ENCODE assay signal across 1 cellular context in genomic region chr22:49966716-49967332, GRCh38.
TF ChIP-seq lines count a peak whose summit lies in the region.

No MANE protein-coding gene starts in this region.

TF ChIP-seq in HepG2, 621 proteins besides CTCF, POLR2A, EP300 and RAD21 (continued from another document and continues in another):
- TF ChIP-seq, protein P1, sequence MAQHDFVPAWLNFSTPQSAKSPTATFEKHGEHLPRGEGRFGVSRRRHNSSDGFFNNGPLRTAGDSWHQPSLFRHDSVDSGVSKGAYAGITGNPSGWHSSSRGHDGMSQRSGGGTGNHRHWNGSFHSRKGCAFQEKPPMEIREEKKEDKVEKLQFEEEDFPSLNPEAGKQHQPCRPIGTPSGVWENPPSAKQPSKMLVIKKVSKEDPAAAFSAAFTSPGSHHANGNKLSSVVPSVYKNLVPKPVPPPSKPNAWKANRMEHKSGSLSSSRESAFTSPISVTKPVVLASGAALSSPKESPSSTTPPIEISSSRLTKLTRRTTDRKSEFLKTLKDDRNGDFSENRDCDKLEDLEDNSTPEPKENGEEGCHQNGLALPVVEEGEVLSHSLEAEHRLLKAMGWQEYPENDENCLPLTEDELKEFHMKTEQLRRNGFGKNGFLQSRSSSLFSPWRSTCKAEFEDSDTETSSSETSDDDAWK (CRISPR knock-in tag; IDR thresholded peaks at IDR 0.05): no peak
- no peak for TF ChIP-seq ZNF598 (CRISPR knock-in tag; IDR thresholded peaks at IDR 0.05; ENCODE audit: borderline replicate concordance)
- no peak for TF ChIP-seq BHLHE40 (IDR thresholded peaks at IDR 0.05; ENCODE audit: low read length)
- no peak for TF ChIP-seq ZNF567 (CRISPR knock-in tag; IDR thresholded peaks at IDR 0.05; ENCODE audit: borderline replicate concordance)
- no peak for TF ChIP-seq ZNF513 (CRISPR knock-in tag; conservative IDR thresholded peaks at IDR 0.05)
- TF ChIP-seq TGIF2 (CRISPR knock-in tag; IDR thresholded peaks at IDR 0.05): no peak
- TF ChIP-seq KDM3A (CRISPR knock-in tag; IDR thresholded peaks at IDR 0.05; ENCODE audit: low read depth): no peak
- no peak for TF ChIP-seq PAX8 (CRISPR knock-in tag; IDR thresholded peaks at IDR 0.05; ENCODE audit: borderline replicate concordance)
- TF ChIP-seq ZNF660 (CRISPR knock-in tag; IDR thresholded peaks at IDR 0.05; ENCODE audit: borderline replicate concordance, low read depth): no peak
- no peak for TF ChIP-seq RORA (CRISPR knock-in tag; IDR thresholded peaks at IDR 0.05)
- TF ChIP-seq ZNF580 (CRISPR knock-in tag; IDR thresholded peaks at IDR 0.05; ENCODE audit: borderline replicate concordance, low read depth): no peak
- TF ChIP-seq ZNF703 (CRISPR knock-in tag; IDR thresholded peaks at IDR 0.05; ENCODE audit: borderline replicate concordance): no peak
- TF ChIP-seq RBM22 (optimal IDR thresholded peaks at IDR 0.05; ENCODE audit: low read length): no peak
- TF ChIP-seq IRX3 (CRISPR knock-in tag; IDR thresholded peaks at IDR 0.05; ENCODE audit: borderline replicate concordance, low read depth): no peak
- TF ChIP-seq, protein P2, sequence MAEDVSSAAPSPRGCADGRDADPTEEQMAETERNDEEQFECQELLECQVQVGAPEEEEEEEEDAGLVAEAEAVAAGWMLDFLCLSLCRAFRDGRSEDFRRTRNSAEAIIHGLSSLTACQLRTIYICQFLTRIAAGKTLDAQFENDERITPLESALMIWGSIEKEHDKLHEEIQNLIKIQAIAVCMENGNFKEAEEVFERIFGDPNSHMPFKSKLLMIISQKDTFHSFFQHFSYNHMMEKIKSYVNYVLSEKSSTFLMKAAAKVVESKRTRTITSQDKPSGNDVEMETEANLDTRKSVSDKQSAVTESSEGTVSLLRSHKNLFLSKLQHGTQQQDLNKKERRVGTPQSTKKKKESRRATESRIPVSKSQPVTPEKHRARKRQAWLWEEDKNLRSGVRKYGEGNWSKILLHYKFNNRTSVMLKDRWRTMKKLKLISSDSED (CRISPR knock-in tag; IDR thresholded peaks at IDR 0.05): peak; percentile 69; the same call in 1 of the 2 replicates
- no peak for TF ChIP-seq IRF1 (CRISPR knock-in tag; IDR thresholded peaks at IDR 0.05; ENCODE audit: low read depth)
- peak; percentile 20; the same call in 1 of the 2 replicates for TF ChIP-seq ELF1 (CRISPR knock-in tag; IDR thresholded peaks at IDR 0.05)
- TF ChIP-seq NRL (CRISPR knock-in tag; IDR thresholded peaks at IDR 0.05; ENCODE audit: borderline replicate concordance): no peak; the same call in 1 of the 2 replicates
- TF ChIP-seq ZBTB49 (CRISPR knock-in tag; IDR thresholded peaks at IDR 0.05; ENCODE audit: borderline replicate concordance): no peak
- TF ChIP-seq ZNF496 (CRISPR knock-in tag; IDR thresholded peaks at IDR 0.05; ENCODE audit: insufficient replicate concordance): no peak
- TF ChIP-seq ZNF263 (CRISPR knock-in tag; IDR thresholded peaks at IDR 0.05): 0 out of 2 replicates have a peak, but pooled peaks have one; percentile 14
- peak; percentile 77; the same call in 1 of the 2 replicates for TF ChIP-seq PCBP1 (IDR thresholded peaks at IDR 0.05; ENCODE audit: borderline replicate concordance, low read depth, low read length)
- TF ChIP-seq ZFP41 (CRISPR knock-in tag; IDR thresholded peaks at IDR 0.05; ENCODE audit: borderline replicate concordance): no peak; the same call in 1 of the 2 replicates
- no peak for TF ChIP-seq AFF4 (CRISPR knock-in tag; IDR thresholded peaks at IDR 0.05)
- 0 out of 2 replicates have a peak, but pooled peaks have one; percentile 3 for TF ChIP-seq SAFB2 (CRISPR knock-in tag; IDR thresholded peaks at IDR 0.05; ENCODE audit: borderline replicate concordance, low read depth)
- TF ChIP-seq ETS1 (CRISPR knock-in tag; IDR thresholded peaks at IDR 0.05): no peak
- no peak; the same call in 1 of the 2 replicates for TF ChIP-seq ZC3H13 (CRISPR knock-in tag; IDR thresholded peaks at IDR 0.05)
- no peak for TF ChIP-seq ZNF713 (CRISPR knock-in tag; IDR thresholded peaks at IDR 0.05)
- TF ChIP-seq ZNF619 (CRISPR knock-in tag; IDR thresholded peaks at IDR 0.05): no peak
- no peak for TF ChIP-seq ZNF616 (CRISPR knock-in tag; IDR thresholded peaks at IDR 0.05; ENCODE audit: low read depth)
- TF ChIP-seq ZBTB3 (CRISPR knock-in tag; IDR thresholded peaks at IDR 0.05; ENCODE audit: borderline replicate concordance, low read depth): no peak
- no peak for TF ChIP-seq ZNF30 (CRISPR knock-in tag; IDR thresholded peaks at IDR 0.05)
- TF ChIP-seq ZNF761 (CRISPR knock-in tag; conservative IDR thresholded peaks at IDR 0.05): no peak; the same call in 1 of the 2 replicates
- no peak for TF ChIP-seq SP2 (CRISPR knock-in tag; IDR thresholded peaks at IDR 0.05)
- no peak for TF ChIP-seq ZNF3 (CRISPR knock-in tag; IDR thresholded peaks at IDR 0.05)
- TF ChIP-seq POLR2G (IDR thresholded peaks at IDR 0.05; ENCODE audit: low read depth, low read length): no peak
- TF ChIP-seq, protein P3, sequence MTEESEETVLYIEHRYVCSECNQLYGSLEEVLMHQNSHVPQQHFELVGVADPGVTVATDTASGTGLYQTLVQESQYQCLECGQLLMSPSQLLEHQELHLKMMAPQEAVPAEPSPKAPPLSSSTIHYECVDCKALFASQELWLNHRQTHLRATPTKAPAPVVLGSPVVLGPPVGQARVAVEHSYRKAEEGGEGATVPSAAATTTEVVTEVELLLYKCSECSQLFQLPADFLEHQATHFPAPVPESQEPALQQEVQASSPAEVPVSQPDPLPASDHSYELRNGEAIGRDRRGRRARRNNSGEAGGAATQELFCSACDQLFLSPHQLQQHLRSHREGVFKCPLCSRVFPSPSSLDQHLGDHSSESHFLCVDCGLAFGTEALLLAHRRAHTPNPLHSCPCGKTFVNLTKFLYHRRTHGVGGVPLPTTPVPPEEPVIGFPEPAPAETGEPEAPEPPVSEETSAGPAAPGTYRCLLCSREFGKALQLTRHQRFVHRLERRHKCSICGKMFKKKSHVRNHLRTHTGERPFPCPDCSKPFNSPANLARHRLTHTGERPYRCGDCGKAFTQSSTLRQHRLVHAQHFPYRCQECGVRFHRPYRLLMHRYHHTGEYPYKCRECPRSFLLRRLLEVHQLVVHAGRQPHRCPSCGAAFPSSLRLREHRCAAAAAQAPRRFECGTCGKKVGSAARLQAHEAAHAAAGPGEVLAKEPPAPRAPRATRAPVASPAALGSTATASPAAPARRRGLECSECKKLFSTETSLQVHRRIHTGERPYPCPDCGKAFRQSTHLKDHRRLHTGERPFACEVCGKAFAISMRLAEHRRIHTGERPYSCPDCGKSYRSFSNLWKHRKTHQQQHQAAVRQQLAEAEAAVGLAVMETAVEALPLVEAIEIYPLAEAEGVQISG (CRISPR knock-in tag; IDR thresholded peaks at IDR 0.05): no peak
- no peak for TF ChIP-seq JDP2 (CRISPR knock-in tag; IDR thresholded peaks at IDR 0.05; ENCODE audit: borderline replicate concordance)
- TF ChIP-seq ZNF83 (CRISPR knock-in tag; IDR thresholded peaks at IDR 0.05; ENCODE audit: borderline replicate concordance): no peak; the same call in 1 of the 2 replicates
- no peak for TF ChIP-seq ZNF224 (CRISPR knock-in tag; IDR thresholded peaks at IDR 0.05)
- peak; percentile 29; the same call in 1 of the 2 replicates for TF ChIP-seq AHR (CRISPR knock-in tag; IDR thresholded peaks at IDR 0.05)
- no peak for TF ChIP-seq RFX1 (IDR thresholded peaks at IDR 0.05)
- TF ChIP-seq, protein P4, sequence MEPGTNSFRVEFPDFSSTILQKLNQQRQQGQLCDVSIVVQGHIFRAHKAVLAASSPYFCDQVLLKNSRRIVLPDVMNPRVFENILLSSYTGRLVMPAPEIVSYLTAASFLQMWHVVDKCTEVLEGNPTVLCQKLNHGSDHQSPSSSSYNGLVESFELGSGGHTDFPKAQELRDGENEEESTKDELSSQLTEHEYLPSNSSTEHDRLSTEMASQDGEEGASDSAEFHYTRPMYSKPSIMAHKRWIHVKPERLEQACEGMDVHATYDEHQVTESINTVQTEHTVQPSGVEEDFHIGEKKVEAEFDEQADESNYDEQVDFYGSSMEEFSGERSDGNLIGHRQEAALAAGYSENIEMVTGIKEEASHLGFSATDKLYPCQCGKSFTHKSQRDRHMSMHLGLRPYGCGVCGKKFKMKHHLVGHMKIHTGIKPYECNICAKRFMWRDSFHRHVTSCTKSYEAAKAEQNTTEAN (CRISPR knock-in tag; conservative IDR thresholded peaks at IDR 0.05): peak; percentile 87
- TF ChIP-seq ZNF546 (CRISPR knock-in tag; conservative IDR thresholded peaks at IDR 0.05): no peak
- no peak; the same call in 1 of the 2 replicates for TF ChIP-seq ZNF264 (CRISPR knock-in tag; IDR thresholded peaks at IDR 0.05)
- TF ChIP-seq NCOA5 (CRISPR knock-in tag; IDR thresholded peaks at IDR 0.05): no peak
- no peak for TF ChIP-seq NFKBIZ (CRISPR knock-in tag; IDR thresholded peaks at IDR 0.05)
- no peak for TF ChIP-seq HDAC6 (IDR thresholded peaks at IDR 0.05; ENCODE audit: low read depth, low read length)
- no peak for TF ChIP-seq ZNF558 (CRISPR knock-in tag; IDR thresholded peaks at IDR 0.05; ENCODE audit: borderline replicate concordance)
- no peak; the same call in 1 of the 2 replicates for TF ChIP-seq NKX3-1 (CRISPR knock-in tag; IDR thresholded peaks at IDR 0.05)
- TF ChIP-seq ZNF530 (CRISPR knock-in tag; IDR thresholded peaks at IDR 0.05; ENCODE audit: low read depth): no peak
